In genomic region chr19:6458695-6459355, GRCh38 we compare ENCODE assay signal across 8 cellular contexts. TPM values are rescaled to one million over a fixed set of nuclear protein-coding genes. Genes with fewer than 3 reads are reported as not detected.
DNase-seq lines count a peak whose midpoint lies in the region; TF ChIP-seq lines count a peak whose summit lies in the region.

No MANE protein-coding gene starts in this region.

- H3K36me3 ChIP-seq in HUES6 (ENCODE audit: control insufficient read depth, insufficient read depth, low read length) (peaks cover 15% of the 10 kb centered on the region), mesendoderm (ENCODE audit: control insufficient read depth, insufficient read depth, low read length) (no peaks in the 10 kb centered on the region)

- no peak overlapping the region for H4K5ac ChIP-seq in mesendoderm (ENCODE audit: low read length)

- peaks cover 11% of the 10 kb centered on the region; the same call in 1 of the 2 replicates for H3K27me3 ChIP-seq in HUES6 (ENCODE audit: control insufficient read depth, insufficient read depth, low read length)
- H3K27me3 ChIP-seq in mesendoderm (ENCODE audit: insufficient read depth, low read length, poor library complexity) = no peaks in the 10 kb centered on the region

- no peak overlapping the region for H2BK15ac ChIP-seq in mesendoderm (replicated peaks; ENCODE audit: low read depth)

- no peak overlapping the region for H2BK120ac ChIP-seq in mesendoderm (ENCODE audit: low read depth, low read length)

- WGBS in mesendoderm (ENCODE audit: extremely low coverage, insufficient coverage, low lambda C conversion rate) = no CpG with 5 or more reads among the region's 24 CpGs

- H3K79me2 ChIP-seq in mesendoderm (ENCODE audit: control insufficient read depth, insufficient read depth, low read length) = no peaks in the 10 kb centered on the region

- H2AK5ac ChIP-seq in mesendoderm (ENCODE audit: low read length) = no peak overlapping the region

- H3K4ac ChIP-seq in mesendoderm (ENCODE audit: low read depth, low read length) = no peak overlapping the region

- DNase-seq in AG04449 (ENCODE audit: low read depth, low spot score) (no peak), cerebellar cortex (ENCODE audit: low spot score) (peak; percentile 23), mesendoderm (no peak), SIG-M5 (lab: John Stamatoyannopoulos, UW) (no peak), SHP77 (lab: John Stamatoyannopoulos, UW) (no peak), UCSD-AML1 (lab: John Stamatoyannopoulos, UW; ENCODE audit: unreplicated experiment) (no peak), NCI-H1930 (lab: John Stamatoyannopoulos, UW) (no peak)

- H3K79me1 ChIP-seq in mesendoderm (ENCODE audit: low read length) = no peaks in the 10 kb centered on the region

- H3K27ac ChIP-seq in HUES6 (ENCODE audit: low read depth, low read length) (no peak overlapping the region), mesendoderm (ENCODE audit: low read depth, low read length) (no peak overlapping the region)

- H3K4me2 ChIP-seq in mesendoderm (ENCODE audit: low read length) = peak overlapping the region; percentile 83

- H3K18ac ChIP-seq in mesendoderm (ENCODE audit: low read length) = peak overlapping the region; percentile 55

- H3K9ac ChIP-seq in HUES6 (ENCODE audit: low read length) = peak overlapping the region; percentile 54
- H3K9ac ChIP-seq in mesendoderm (ENCODE audit: low read length) = peak overlapping the region; percentile 68

- CTCF ChIA-PET in AG04449 (lab: Yijun Ruan, JAX) = no interaction called here

- no peak overlapping the region for H2BK5ac ChIP-seq in mesendoderm (ENCODE audit: low read length)

- H3K56ac ChIP-seq in mesendoderm (ENCODE audit: low read length) = peak overlapping the region; percentile 87

- no peak overlapping the region for H4K8ac ChIP-seq in mesendoderm (ENCODE audit: low read depth, low read length)

- POLR2A ChIA-PET in AG04449 (lab: Yijun Ruan, JAX) = no interaction called here

- H3K4me1 ChIP-seq in HUES6 (ENCODE audit: control insufficient read depth, insufficient read depth, low read length) = peaks cover 10% of the 10 kb centered on the region; the same call in 1 of the 2 replicates
- no peaks in the 10 kb centered on the region for H3K4me1 ChIP-seq in mesendoderm (ENCODE audit: control insufficient read depth, low read depth, low read length)

- peak overlapping the region; percentile 74 for H3K4me3 ChIP-seq in AG04449 (ENCODE audit: low read depth, low read length)
- peak overlapping the region; percentile 81 for H3K4me3 ChIP-seq in HUES6 (ENCODE audit: low read depth, low read length)
- peak overlapping the region; percentile 40 for H3K4me3 ChIP-seq in mesendoderm (ENCODE audit: low read length)

- peaks cover 12% of the 10 kb centered on the region for H3K9me3 ChIP-seq in HUES6 (ENCODE audit: control insufficient read depth, insufficient read depth, low read depth, low read length)

- H3K23ac ChIP-seq in mesendoderm (ENCODE audit: low read length) = peak overlapping the region; percentile 48

- TF ChIP-seq CTCF in AG04449 (IDR thresholded peaks at IDR 0.05; ENCODE audit: insufficient read depth, low read length, missing control alignments) = no peak

RNA-seq across cellular contexts. Expression of gene SLC25A23, which starts 0.8 kb away (rescaled TPM):
- 41.8 TPM for polyA plus RNA-seq in mesendoderm (2013, experiment 1 of 2)
- 45.1 TPM for polyA plus RNA-seq in mesendoderm (2013, experiment 2 of 2)

RNA-seq across cellular contexts. Expression of gene CRB3, which starts 5.2 kb away (rescaled TPM):
- 14.0 TPM for polyA plus RNA-seq in mesendoderm (2013, experiment 1 of 2)
- polyA plus RNA-seq in mesendoderm (2013, experiment 2 of 2) = 13.5 TPM

RNA-seq across cellular contexts. Expression of gene DENND1C, which starts 22.8 kb away (rescaled TPM):
- 1.5 TPM for polyA plus RNA-seq in mesendoderm (2013, experiment 1 of 2)
- polyA plus RNA-seq in mesendoderm (2013, experiment 2 of 2) = 1.5 TPM

RNA-seq across cellular contexts. Expression of gene SLC25A41, which starts 25.3 kb away (rescaled TPM):
- polyA plus RNA-seq in mesendoderm (2013, experiment 1 of 2) = 0.10 TPM
- 0.06 TPM for polyA plus RNA-seq in mesendoderm (2013, experiment 2 of 2)

RNA-seq across cellular contexts. Expression of gene KHSRP, which starts 34.2 kb away (rescaled TPM):
- 333 TPM for polyA plus RNA-seq in mesendoderm (2013, experiment 1 of 2)
- 329 TPM for polyA plus RNA-seq in mesendoderm (2013, experiment 2 of 2)
